ENCODE assay signal across 2 cellular contexts in the genomic region with DNA sequence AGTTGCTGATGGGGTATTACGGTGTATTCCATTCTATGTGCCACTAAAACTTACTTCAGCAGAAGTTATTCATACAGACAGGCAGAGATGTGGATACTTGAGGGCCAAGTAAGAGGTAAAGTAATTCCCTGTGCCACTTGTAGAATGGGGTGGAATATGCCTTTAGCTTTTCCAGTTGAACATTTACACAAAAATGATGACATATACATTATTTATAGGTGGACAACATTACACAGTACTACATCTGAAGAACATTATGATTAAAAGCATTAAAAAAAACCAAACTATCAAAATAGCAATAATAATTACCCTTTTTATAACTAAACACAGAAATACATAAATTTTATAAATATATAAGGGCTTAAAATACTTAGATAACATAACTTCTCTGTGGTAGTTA.
TF ChIP-seq lines count a peak whose summit lies in the region.

No MANE protein-coding gene starts in this region.

TF ChIP-seq in HepG2, 621 proteins besides CTCF, POLR2A, EP300 and RAD21 (continues in another document):
- TF ChIP-seq KDM5A (IDR thresholded peaks at IDR 0.05; ENCODE audit: borderline replicate concordance, low read length) (no peak), ZNF512B (CRISPR knock-in tag; IDR thresholded peaks at IDR 0.05; ENCODE audit: borderline replicate concordance) (no peak), MTERF4 (CRISPR knock-in tag; IDR thresholded peaks at IDR 0.05) (no peak), MAFK (conservative IDR thresholded peaks at IDR 0.05 in 1 of 2, IDR thresholded peaks at IDR 0.05 in 1 of 2; ENCODE audit: low read length in 2 of 2) (peak; percentile 78 to 89; a peak in 3 of 4 replicates), PAXIP1 (CRISPR knock-in tag; conservative IDR thresholded peaks at IDR 0.05) (no peak), GABPA (IDR thresholded peaks at IDR 0.05; ENCODE audit: low read depth, low read length) (no peak), GABPA (CRISPR knock-in tag; IDR thresholded peaks at IDR 0.05; ENCODE audit: low read depth) (no peak), PBX2 (CRISPR knock-in tag; IDR thresholded peaks at IDR 0.05) (no peak), CREB1 (IDR thresholded peaks at IDR 0.05) (no peak), CREB1 (CRISPR knock-in tag; IDR thresholded peaks at IDR 0.05) (no peak), MAFF (IDR thresholded peaks at IDR 0.05; ENCODE audit: low read depth, low read length) (peak; percentile 84)
- TF ChIP-seq, protein P1, sequence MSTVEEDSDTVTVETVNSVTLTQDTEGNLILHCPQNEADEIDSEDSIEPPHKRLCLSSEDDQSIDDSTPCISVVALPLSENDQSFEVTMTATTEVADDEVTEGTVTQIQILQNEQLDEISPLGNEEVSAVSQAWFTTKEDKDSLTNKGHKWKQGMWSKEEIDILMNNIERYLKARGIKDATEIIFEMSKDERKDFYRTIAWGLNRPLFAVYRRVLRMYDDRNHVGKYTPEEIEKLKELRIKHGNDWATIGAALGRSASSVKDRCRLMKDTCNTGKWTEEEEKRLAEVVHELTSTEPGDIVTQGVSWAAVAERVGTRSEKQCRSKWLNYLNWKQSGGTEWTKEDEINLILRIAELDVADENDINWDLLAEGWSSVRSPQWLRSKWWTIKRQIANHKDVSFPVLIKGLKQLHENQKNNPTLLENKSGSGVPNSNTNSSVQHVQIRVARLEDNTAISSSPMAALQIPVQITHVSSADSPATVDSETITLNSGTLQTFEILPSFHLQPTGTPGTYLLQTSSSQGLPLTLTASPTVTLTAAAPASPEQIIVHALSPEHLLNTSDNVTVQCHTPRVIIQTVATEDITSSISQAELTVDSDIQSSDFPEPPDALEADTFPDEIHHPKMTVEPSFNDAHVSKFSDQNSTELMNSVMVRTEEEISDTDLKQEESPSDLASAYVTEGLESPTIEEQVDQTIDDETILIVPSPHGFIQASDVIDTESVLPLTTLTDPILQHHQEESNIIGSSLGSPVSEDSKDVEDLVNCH (CRISPR knock-in tag; IDR thresholded peaks at IDR 0.05), result no peak
- TF ChIP-seq, protein P2, sequence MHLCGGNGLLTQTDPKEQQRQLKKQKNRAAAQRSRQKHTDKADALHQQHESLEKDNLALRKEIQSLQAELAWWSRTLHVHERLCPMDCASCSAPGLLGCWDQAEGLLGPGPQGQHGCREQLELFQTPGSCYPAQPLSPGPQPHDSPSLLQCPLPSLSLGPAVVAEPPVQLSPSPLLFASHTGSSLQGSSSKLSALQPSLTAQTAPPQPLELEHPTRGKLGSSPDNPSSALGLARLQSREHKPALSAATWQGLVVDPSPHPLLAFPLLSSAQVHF (CRISPR knock-in tag; IDR thresholded peaks at IDR 0.05), result no peak

TF ChIP-seq in K562, 482 proteins besides CTCF, POLR2A, EP300 and RAD21:
- no peak for TF ChIP-seq PRPF4 (IDR thresholded peaks at IDR 0.05; ENCODE audit: insufficient read depth, low read depth, low read length, poor library complexity, severe bottlenecking)
- TF ChIP-seq ZNF695 (CRISPR knock-in tag; IDR thresholded peaks at IDR 0.05), result no peak
- peak; percentile 65; the same call in 1 of the 2 replicates for TF ChIP-seq ZNF316 (IDR thresholded peaks at IDR 0.05)
- TF ChIP-seq CAMTA2 (CRISPR knock-in tag; conservative IDR thresholded peaks at IDR 0.05), result no peak
- no peak for TF ChIP-seq FOXK2 (conservative IDR thresholded peaks at IDR 0.05 in 1 of 2, IDR thresholded peaks at IDR 0.05 in 1 of 2; ENCODE audit: low read depth in 2 of 2)
- peak; percentile 36; the same call in 1 of the 2 replicates for TF ChIP-seq MAFF (IDR thresholded peaks at IDR 0.05; ENCODE audit: low read length)
- TF ChIP-seq GMEB1 (CRISPR knock-in tag; IDR thresholded peaks at IDR 0.05), result no peak
- TF ChIP-seq ZNF561 (CRISPR knock-in tag; conservative IDR thresholded peaks at IDR 0.05), result no peak
- TF ChIP-seq, protein P3, sequence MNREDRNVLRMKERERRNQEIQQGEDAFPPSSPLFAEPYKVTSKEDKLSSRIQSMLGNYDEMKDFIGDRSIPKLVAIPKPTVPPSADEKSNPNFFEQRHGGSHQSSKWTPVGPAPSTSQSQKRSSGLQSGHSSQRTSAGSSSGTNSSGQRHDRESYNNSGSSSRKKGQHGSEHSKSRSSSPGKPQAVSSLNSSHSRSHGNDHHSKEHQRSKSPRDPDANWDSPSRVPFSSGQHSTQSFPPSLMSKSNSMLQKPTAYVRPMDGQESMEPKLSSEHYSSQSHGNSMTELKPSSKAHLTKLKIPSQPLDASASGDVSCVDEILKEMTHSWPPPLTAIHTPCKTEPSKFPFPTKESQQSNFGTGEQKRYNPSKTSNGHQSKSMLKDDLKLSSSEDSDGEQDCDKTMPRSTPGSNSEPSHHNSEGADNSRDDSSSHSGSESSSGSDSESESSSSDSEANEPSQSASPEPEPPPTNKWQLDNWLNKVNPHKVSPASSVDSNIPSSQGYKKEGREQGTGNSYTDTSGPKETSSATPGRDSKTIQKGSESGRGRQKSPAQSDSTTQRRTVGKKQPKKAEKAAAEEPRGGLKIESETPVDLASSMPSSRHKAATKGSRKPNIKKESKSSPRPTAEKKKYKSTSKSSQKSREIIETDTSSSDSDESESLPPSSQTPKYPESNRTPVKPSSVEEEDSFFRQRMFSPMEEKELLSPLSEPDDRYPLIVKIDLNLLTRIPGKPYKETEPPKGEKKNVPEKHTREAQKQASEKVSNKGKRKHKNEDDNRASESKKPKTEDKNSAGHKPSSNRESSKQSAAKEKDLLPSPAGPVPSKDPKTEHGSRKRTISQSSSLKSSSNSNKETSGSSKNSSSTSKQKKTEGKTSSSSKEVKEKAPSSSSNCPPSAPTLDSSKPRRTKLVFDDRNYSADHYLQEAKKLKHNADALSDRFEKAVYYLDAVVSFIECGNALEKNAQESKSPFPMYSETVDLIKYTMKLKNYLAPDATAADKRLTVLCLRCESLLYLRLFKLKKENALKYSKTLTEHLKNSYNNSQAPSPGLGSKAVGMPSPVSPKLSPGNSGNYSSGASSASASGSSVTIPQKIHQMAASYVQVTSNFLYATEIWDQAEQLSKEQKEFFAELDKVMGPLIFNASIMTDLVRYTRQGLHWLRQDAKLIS (CRISPR knock-in tag; IDR thresholded peaks at IDR 0.05), result no peak
- TF ChIP-seq, protein P4, sequence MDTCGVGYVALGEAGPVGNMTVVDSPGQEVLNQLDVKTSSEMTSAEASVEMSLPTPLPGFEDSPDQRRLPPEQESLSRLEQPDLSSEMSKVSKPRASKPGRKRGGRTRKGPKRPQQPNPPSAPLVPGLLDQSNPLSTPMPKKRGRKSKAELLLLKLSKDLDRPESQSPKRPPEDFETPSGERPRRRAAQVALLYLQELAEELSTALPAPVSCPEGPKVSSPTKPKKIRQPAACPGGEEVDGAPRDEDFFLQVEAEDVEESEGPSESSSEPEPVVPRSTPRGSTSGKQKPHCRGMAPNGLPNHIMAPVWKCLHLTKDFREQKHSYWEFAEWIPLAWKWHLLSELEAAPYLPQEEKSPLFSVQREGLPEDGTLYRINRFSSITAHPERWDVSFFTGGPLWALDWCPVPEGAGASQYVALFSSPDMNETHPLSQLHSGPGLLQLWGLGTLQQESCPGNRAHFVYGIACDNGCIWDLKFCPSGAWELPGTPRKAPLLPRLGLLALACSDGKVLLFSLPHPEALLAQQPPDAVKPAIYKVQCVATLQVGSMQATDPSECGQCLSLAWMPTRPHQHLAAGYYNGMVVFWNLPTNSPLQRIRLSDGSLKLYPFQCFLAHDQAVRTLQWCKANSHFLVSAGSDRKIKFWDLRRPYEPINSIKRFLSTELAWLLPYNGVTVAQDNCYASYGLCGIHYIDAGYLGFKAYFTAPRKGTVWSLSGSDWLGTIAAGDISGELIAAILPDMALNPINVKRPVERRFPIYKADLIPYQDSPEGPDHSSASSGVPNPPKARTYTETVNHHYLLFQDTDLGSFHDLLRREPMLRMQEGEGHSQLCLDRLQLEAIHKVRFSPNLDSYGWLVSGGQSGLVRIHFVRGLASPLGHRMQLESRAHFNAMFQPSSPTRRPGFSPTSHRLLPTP (IDR thresholded peaks at IDR 0.05; ENCODE audit: borderline replicate concordance, extremely low read depth, insufficient read length), result no peak
- no peak for TF ChIP-seq ZNF277 (CRISPR knock-in tag; IDR thresholded peaks at IDR 0.05; ENCODE audit: borderline replicate concordance)
- 0 out of 2 replicates have a peak, but pooled peaks have one; percentile 49 for TF ChIP-seq MAFK (IDR thresholded peaks at IDR 0.05; ENCODE audit: low read length)
